In genomic region chr9:35791321-35791921, GRCh38 we compare ENCODE assay signal across 9 cellular contexts. TPM values are rescaled to one million over a fixed set of nuclear protein-coding genes. Genes with fewer than 3 reads are reported as not detected.
DNase-seq lines count a peak whose midpoint lies in the region; TF ChIP-seq lines count a peak whose summit lies in the region.
"Had no signal": no experiment of that assay in that cellular context is flagged by ENCODE, and none has a peak within 500 bp of the region (broad histone marks: within the 10 kb centered on the region; RNA-seq: fewer than 3 reads in every experiment).

Gene NPR2 (plus strand): TSS chr9:35791591. CDS start chr9:35792409, 818 bp downstream.

- H3K36me3 ChIP-seq in stomach: peaks cover 0 to 5% (median 2%) of the 10 kb centered on the region in 4 donors
- H3K36me3 ChIP-seq: neutrophil had no signal

- WGBS in stomach, 5 donors: 15 to 31% (median 18%) methylated on average over 10 to 61 of the region's 62 CpGs

- no peak for TF ChIP-seq POLR2A in stomach (IDR thresholded peaks at IDR 0.05)

- H3K27me3 ChIP-seq in layer of hippocampus (ENCODE audit: control insufficient read depth, insufficient read depth, low read length) (no peaks in the 10 kb centered on the region), stomach (peaks cover 0 to 5% (median 0%) of the 10 kb centered on the region in 3 donors)

- intact Hi-C loops in stomach (cut with DNase I; ENCODE audit: low total_unique reads): loop anchor here (5.0 kb wide), 1 partner anchor 91 kb away; no protein-coding TSS in a partner anchor

- H3K4me1 ChIP-seq in stomach: peaks cover 37 to 60% (median 49%) of the 10 kb centered on the region in 4 donors

- H3K9me3 ChIP-seq in stomach: no peaks in the 10 kb centered on the region
- H3K9me3 ChIP-seq: neutrophil had no signal

- H3K27ac ChIP-seq in layer of hippocampus (ENCODE audit: low read depth, low read length) (peak within 1 kb of the TSS; percentile 42), stomach (peak within 1 kb of the TSS; percentile 25 to 84 (median 74))
- H3K27ac ChIP-seq: neutrophil had no signal

- H3K4me3 ChIP-seq in choroid plexus epithelial cell (ENCODE audit: low read depth, low read length) (peak within 1 kb of the TSS; percentile 63), stomach (peak within 1 kb of the TSS; percentile 41 to 51 (median 48))

- TF ChIP-seq CTCF in choroid plexus epithelial cell (conservative IDR thresholded peaks at IDR 0.05; ENCODE audit: low read depth, low read length): no peak
- TF ChIP-seq CTCF in stomach (IDR thresholded peaks at IDR 0.05): no peak

- no peak for TF ChIP-seq EP300 in stomach (IDR thresholded peaks at IDR 0.05)

- DNase-seq in HuH-7 (ENCODE audit: low spot score) (peak; percentile 54), choroid plexus epithelial cell (ENCODE audit: low read depth) (peak; percentile 30), stomach (no peak), GF-D8 (lab: John Stamatoyannopoulos, UW) (no peak), inferior parietal cortex (ENCODE audit: extremely low spot score) (no peak), activated T-cell treated with anti-CD3 and anti-CD28 coated beads for 4 hours (no peak)
- no peak for DNase-seq in central memory CD4-positive, alpha-beta T cell

RNA-seq across cellular contexts. Expression of gene NPR2, which starts in this region (rescaled TPM):
- 10 to 100 TPM in 3 of 5 donors, 1 to 10 TPM in 2; 3.1 to 75.5 (median 14.5) TPM for total RNA-seq in stomach
- polyA plus RNA-seq in stomach: 10 to 100 TPM in 1 of 3 donors, 1 to 10 TPM in 2; 4.0 to 11.4 (median 7.0) TPM

Comparison
In these comparisons a context has a peak if more than half of its experiments do, and no peak if none do; other contexts are left out.
1. DNase-seq: peak in HuH-7 (single experiment) and choroid plexus epithelial cell (single experiment); none in stomach (single experiment), GF-D8 (single experiment), inferior parietal cortex (single experiment), activated T-cell treated with anti-CD3 and anti-CD28 coated beads for 4 hours (single experiment) and central memory CD4-positive, alpha-beta T cell (single experiment).